Comparison of ENCODE assay signal across 17 cellular contexts in genomic region chr6:338815-339262, GRCh38. TPM values are rescaled to one million over a fixed set of nuclear protein-coding genes. Genes with fewer than 3 reads are reported as not detected.
A peak's percentile ranks its signal among the peaks of the same experiment; 100 is the strongest.
DNase-seq lines count a peak whose midpoint lies in the region; ATAC-seq and TF ChIP-seq lines count a peak whose summit lies in the region.
"Had no signal": no experiment of that assay in that cellular context is flagged by ENCODE, and none has a peak within 500 bp of the region (broad histone marks: within the 10 kb centered on the region; RNA-seq: fewer than 3 reads in every experiment).

No MANE protein-coding gene starts in this region.

- no peak for TF ChIP-seq POLR2A in heart left ventricle (IDR thresholded peaks at IDR 0.05)

- peaks cover 67% of the 10 kb centered on the region for H3K4me1 Mint-ChIP-seq in activated CD8-positive, alpha-beta T cell treated with anti-CD3 and anti-CD28 coated beads for 36 hours (ENCODE audit: low read depth)
- no peaks in the 10 kb centered on the region for H3K4me1 Mint-ChIP-seq in progenitor cell of endocrine pancreas (ENCODE audit: low read depth)

- peak overlapping the region; percentile 75 for H3K27ac Mint-ChIP-seq in activated CD8-positive, alpha-beta T cell treated with anti-CD3 and anti-CD28 coated beads for 36 hours
- H3K27ac Mint-ChIP-seq in progenitor cell of endocrine pancreas: no peak overlapping the region

- no peaks in the 10 kb centered on the region for H3K9me3 Mint-ChIP-seq in activated CD8-positive, alpha-beta T cell treated with anti-CD3 and anti-CD28 coated beads for 36 hours
- H3K9me3 Mint-ChIP-seq in progenitor cell of endocrine pancreas (ENCODE audit: low read depth): peaks cover 4% of the 10 kb centered on the region
- H3K9me3 Mint-ChIP-seq: neural crest cell had no signal

- H3K27me3 Mint-ChIP-seq in activated CD8-positive, alpha-beta T cell treated with anti-CD3 and anti-CD28 coated beads for 36 hours: no peaks in the 10 kb centered on the region
- no peaks in the 10 kb centered on the region for H3K27me3 Mint-ChIP-seq in progenitor cell of endocrine pancreas

- DNase-seq in left ventricle myocardium superior (peak; percentile 14), heart left ventricle (no peak), left lobe of liver (ENCODE audit: low spot score) (no peak), progenitor cell of endocrine pancreas (ENCODE audit: low spot score, unreplicated experiment) (no peak), H4 (ENCODE audit: low spot score) (no peak)
- peak; percentile 76 for DNase-seq in activated CD8-positive, alpha-beta T cell treated with anti-CD3 and anti-CD28 coated beads for 36 hours
- DNase-seq: activated CD4-positive, alpha-beta T cell treated with anti-CD3 and anti-CD28 coated beads for 48 hours; activated gamma-delta T cell; effector CD4-positive, alpha-beta T cell; NCI-H2171 treated with DMSO at 0.1 percent for 48 hours; NK-92 treated with Interleukin-12 subunit alpha and Interleukin-12 subunit beta, amount 100 ng/mL, for 24 hours; right cardiac atrium; stimulated activated CD4-positive, alpha-beta T cell treated with anti-CD3 and anti-CD28 coated beads, Interleukin-4, amount 100 ng/mL, for 24 hours had no signal

- CTCF ChIA-PET in activated CD8-positive, alpha-beta T cell treated with anti-CD3 and anti-CD28 coated beads for 36 hours (lab: Charles Lee): interaction anchor here (1.0 to 1.7 kb wide), 11 partner anchors 11 to 169 kb away, joined by 3 to 5 read pairs (median 3); partner anchors contain the start of genes DUSP22 and IRF4

- no peaks in the 10 kb centered on the region for H3K9me3 ChIP-seq in heart left ventricle

- ATAC-seq in left ventricle myocardium superior: no peak
- ATAC-seq in heart left ventricle: no peak
- ATAC-seq in activated CD8-positive, alpha-beta T cell treated with anti-CD3 and anti-CD28 coated beads for 36 hours: peak; percentile 50
- peak; percentile 75 for ATAC-seq in left lobe of liver
- ATAC-seq in GM18520 (IDR thresholded peaks at IDR 0.05; ENCODE audit: unreplicated experiment): no peak
- no peak for ATAC-seq in GM19023 (IDR thresholded peaks at IDR 0.05; ENCODE audit: unreplicated experiment)

- POLR2A ChIA-PET in activated CD8-positive, alpha-beta T cell treated with anti-CD3 and anti-CD28 coated beads for 36 hours (lab: Charles Lee): interaction anchor here (0.6 to 7.1 kb wide), 7 partner anchors 11 to 154 kb away, joined by 3 to 61 read pairs (median 4); partner anchors contain the start of gene IRF4

- peak overlapping the region; percentile 47 for H3K4me3 Mint-ChIP-seq in activated CD8-positive, alpha-beta T cell treated with anti-CD3 and anti-CD28 coated beads for 36 hours
- H3K4me3 Mint-ChIP-seq in progenitor cell of endocrine pancreas (ENCODE audit: low read depth): no peak overlapping the region
- H3K4me3 Mint-ChIP-seq: neural crest cell had no signal

- no peaks in the 10 kb centered on the region for H3K36me3 ChIP-seq in heart left ventricle

- intact Hi-C loops in left ventricle myocardium superior (cut with micrococcal nuclease): no loop called here
- intact Hi-C loops in heart left ventricle (cut with DNase I): loop anchor here in 1 of 10 donors (5.0 kb wide), 1 partner anchor 47 kb away; the partner anchor contains the start of gene DUSP22
- intact Hi-C loops in activated CD8-positive, alpha-beta T cell treated with anti-CD3 and anti-CD28 coated beads for 36 hours (cut with micrococcal nuclease): loop anchor here (1.0 kb wide), 1 partner anchor 46 kb away; no protein-coding TSS in a partner anchor

- H3K36me3 Mint-ChIP-seq in activated CD8-positive, alpha-beta T cell treated with anti-CD3 and anti-CD28 coated beads for 36 hours (ENCODE audit: low read depth): peaks cover 7% of the 10 kb centered on the region
- peaks cover 3% of the 10 kb centered on the region for H3K36me3 Mint-ChIP-seq in progenitor cell of endocrine pancreas (ENCODE audit: insufficient read depth)

- H3K27ac ChIP-seq in heart left ventricle: no peak overlapping the region

- no peaks in the 10 kb centered on the region for H3K27me3 ChIP-seq in heart left ventricle

- TF ChIP-seq CTCF in heart left ventricle (IDR thresholded peaks at IDR 0.05): no peak
- no peak for TF ChIP-seq CTCF in activated CD8-positive, alpha-beta T cell treated with anti-CD3 and anti-CD28 coated beads for 36 hours (IDR thresholded peaks at IDR 0.05)
- TF ChIP-seq CTCF in progenitor cell of endocrine pancreas (IDR thresholded peaks at IDR 0.05; ENCODE audit: unreplicated experiment): no peak

- no peak overlapping the region for H3K4me3 ChIP-seq in heart left ventricle

- 62 to 72% (median 66%) methylated on average over 4 of the region's 4 CpGs for WGBS in heart left ventricle, 4 donors

- H3K4me1 ChIP-seq in heart left ventricle: peaks cover 0 to 90% (median 39%) of the 10 kb centered on the region in 12 donors

RNA-seq across cellular contexts. Expression of gene DUSP22, which starts 46.6 kb away (rescaled TPM):
- total RNA-seq in left ventricle myocardium superior: 50.4 TPM
- total RNA-seq in heart left ventricle: 10 to 100 TPM; 40.4 to 79.9 (median 48.2) TPM
- 10 to 100 TPM; 33.4 to 51.5 TPM for polyA plus RNA-seq in heart left ventricle
- 10 to 100 TPM; 32.5 to 34.2 TPM for total RNA-seq in activated CD8-positive, alpha-beta T cell treated with anti-CD3 and anti-CD28 coated beads for 36 hours
- 15.9 TPM for total RNA-seq in left lobe of liver
- 39.0 and 40.4 TPM in 2 replicates for total RNA-seq in progenitor cell of endocrine pancreas
- total RNA-seq in H4 (2014; rRNA removed; shearing (Covaris generic)): 8.9 and 14.1 TPM in 2 replicates

RNA-seq across cellular contexts. Expression of gene IRF4, which starts 52.7 kb away (rescaled TPM):
- total RNA-seq in left ventricle myocardium superior (0.32 TPM), heart left ventricle (1 to 10 TPM in 2 of 9 donors, under 1 TPM in 6, not detected in 1; 0.16 to 4.4 (median 0.35) TPM), left lobe of liver (1.7 TPM), progenitor cell of endocrine pancreas (0.04 TPM in 1 of 2 replicates, not detected in the other)
- under 1 TPM; 0.08 to 0.29 TPM for polyA plus RNA-seq in heart left ventricle
- 100 to 1,000 TPM; 409 to 439 TPM for total RNA-seq in activated CD8-positive, alpha-beta T cell treated with anti-CD3 and anti-CD28 coated beads for 36 hours
- total RNA-seq in H4 (2014; rRNA removed; shearing (Covaris generic)): not detected in 2 replicates
- total RNA-seq: lung microvascular endothelial cell had no signal

Comparison
In these comparisons a context has a peak if more than half of its experiments do, and no peak if none do; other contexts are left out.
1. DNase-seq: peak in left ventricle myocardium superior (single experiment) and activated CD8-positive, alpha-beta T cell treated with anti-CD3 and anti-CD28 coated beads for 36 hours (single experiment); none in heart left ventricle (0 of 5), left lobe of liver (single experiment), progenitor cell of endocrine pancreas (single experiment) and H4 (single experiment).
2. ATAC-seq: peak in activated CD8-positive, alpha-beta T cell treated with anti-CD3 and anti-CD28 coated beads for 36 hours (single experiment) and left lobe of liver (single experiment); none in left ventricle myocardium superior (single experiment), heart left ventricle (0 of 4), GM18520 (single experiment) and GM19023 (single experiment).
3. RNA of gene IRF4, which starts 52.7 kb away (total RNA-seq): 409 to 439 TPM in activated CD8-positive, alpha-beta T cell treated with anti-CD3 and anti-CD28 coated beads for 36 hours; 1.7 TPM in left lobe of liver (single experiment), 0.32 TPM in left ventricle myocardium superior (single experiment), 0.16 to 4.4 TPM in heart left ventricle, 0.04 TPM in progenitor cell of endocrine pancreas and not detected in H4; every median in the first group is over 10 times any median in the second.